Comparison of ENCODE assay signal across 1 cellular context in the genomic region with DNA sequence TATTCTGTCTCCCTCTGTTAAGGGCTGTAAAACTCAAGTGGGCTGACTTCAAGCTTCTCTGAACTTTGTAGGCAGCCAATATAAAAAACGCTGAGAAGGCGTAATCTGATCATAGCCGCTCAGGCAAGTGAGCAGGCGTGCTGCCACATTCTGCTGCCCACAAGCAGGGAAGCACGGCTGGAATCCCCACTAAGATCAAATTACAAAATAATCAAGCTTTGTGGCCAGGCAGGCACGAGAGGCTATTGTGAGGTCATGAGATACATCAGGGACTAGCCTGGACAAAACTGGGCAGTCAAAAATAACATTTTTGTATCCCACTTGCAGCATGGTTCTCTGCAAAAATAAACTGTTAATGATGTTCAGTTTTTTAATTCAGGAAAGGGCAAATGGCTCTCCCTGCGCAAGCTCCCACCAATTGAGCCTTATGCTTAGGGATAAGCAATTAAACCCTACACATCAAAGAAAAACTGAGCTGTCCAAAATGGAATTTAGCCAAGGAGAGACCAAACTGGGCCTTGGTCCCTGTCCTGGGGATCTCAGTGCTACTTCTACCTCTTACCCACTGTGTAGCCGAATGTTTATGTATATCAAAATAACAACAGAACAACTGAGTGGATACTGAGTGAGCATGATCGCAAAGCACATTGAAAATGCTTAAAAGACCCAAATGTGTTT.
A peak's percentile ranks its signal among the peaks of the same experiment; 100 is the strongest.
TF ChIP-seq lines count a peak whose summit lies in the region.

No MANE protein-coding gene starts in this region.

TF ChIP-seq in HepG2, 621 proteins besides CTCF, POLR2A, EP300 and RAD21 (continued from another document):
- TF ChIP-seq, protein P1, sequence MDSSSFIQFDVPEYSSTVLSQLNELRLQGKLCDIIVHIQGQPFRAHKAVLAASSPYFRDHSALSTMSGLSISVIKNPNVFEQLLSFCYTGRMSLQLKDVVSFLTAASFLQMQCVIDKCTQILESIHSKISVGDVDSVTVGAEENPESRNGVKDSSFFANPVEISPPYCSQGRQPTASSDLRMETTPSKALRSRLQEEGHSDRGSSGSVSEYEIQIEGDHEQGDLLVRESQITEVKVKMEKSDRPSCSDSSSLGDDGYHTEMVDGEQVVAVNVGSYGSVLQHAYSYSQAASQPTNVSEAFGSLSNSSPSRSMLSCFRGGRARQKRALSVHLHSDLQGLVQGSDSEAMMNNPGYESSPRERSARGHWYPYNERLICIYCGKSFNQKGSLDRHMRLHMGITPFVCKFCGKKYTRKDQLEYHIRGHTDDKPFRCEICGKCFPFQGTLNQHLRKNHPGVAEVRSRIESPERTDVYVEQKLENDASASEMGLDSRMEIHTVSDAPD (CRISPR knock-in tag; IDR thresholded peaks at IDR 0.05), result no peak
- no peak for TF ChIP-seq RAD51 (IDR thresholded peaks at IDR 0.05; ENCODE audit: borderline replicate concordance)
- TF ChIP-seq, protein P2, sequence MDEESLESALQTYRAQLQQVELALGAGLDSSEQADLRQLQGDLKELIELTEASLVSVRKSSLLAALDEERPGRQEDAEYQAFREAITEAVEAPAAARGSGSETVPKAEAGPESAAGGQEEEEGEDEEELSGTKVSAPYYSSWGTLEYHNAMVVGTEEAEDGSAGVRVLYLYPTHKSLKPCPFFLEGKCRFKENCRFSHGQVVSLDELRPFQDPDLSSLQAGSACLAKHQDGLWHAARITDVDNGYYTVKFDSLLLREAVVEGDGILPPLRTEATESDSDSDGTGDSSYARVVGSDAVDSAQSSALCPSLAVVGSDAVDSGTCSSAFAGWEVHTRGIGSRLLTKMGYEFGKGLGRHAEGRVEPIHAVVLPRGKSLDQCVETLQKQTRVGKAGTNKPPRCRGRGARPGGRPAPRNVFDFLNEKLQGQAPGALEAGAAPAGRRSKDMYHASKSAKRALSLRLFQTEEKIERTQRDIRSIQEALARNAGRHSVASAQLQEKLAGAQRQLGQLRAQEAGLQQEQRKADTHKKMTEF (CRISPR knock-in tag; IDR thresholded peaks at IDR 0.05), result peak; percentile 36; the same call in 1 of the 2 replicates
- TF ChIP-seq, protein P3, sequence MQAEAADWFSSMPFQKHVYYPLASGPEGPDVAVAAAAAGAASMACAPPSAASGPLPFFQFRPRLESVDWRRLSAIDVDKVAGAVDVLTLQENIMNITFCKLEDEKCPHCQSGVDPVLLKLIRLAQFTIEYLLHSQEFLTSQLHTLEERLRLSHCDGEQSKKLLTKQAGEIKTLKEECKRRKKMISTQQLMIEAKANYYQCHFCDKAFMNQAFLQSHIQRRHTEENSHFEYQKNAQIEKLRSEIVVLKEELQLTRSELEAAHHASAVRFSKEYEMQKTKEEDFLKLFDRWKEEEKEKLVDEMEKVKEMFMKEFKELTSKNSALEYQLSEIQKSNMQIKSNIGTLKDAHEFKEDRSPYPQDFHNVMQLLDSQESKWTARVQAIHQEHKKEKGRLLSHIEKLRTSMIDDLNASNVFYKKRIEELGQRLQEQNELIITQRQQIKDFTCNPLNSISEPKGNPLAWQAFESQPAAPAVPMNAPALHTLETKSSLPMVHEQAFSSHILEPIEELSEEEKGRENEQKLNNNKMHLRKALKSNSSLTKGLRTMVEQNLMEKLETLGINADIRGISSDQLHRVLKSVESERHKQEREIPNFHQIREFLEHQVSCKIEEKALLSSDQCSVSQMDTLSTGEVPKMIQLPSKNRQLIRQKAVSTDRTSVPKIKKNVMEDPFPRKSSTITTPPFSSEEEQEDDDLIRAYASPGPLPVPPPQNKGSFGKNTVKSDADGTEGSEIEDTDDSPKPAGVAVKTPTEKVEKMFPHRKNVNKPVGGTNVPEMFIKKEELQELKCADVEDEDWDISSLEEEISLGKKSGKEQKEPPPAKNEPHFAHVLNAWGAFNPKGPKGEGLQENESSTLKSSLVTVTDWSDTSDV (CRISPR knock-in tag; IDR thresholded peaks at IDR 0.05), result no peak
- TF ChIP-seq ZKSCAN1 (IDR thresholded peaks at IDR 0.05; ENCODE audit: low read length), result no peak
- peak; percentile 76 for TF ChIP-seq TEAD3 (CRISPR knock-in tag; optimal IDR thresholded peaks at IDR 0.05; ENCODE audit: borderline replicate concordance)
- no peak for TF ChIP-seq ATAD3A (CRISPR knock-in tag; IDR thresholded peaks at IDR 0.05)
- TF ChIP-seq, protein P4, sequence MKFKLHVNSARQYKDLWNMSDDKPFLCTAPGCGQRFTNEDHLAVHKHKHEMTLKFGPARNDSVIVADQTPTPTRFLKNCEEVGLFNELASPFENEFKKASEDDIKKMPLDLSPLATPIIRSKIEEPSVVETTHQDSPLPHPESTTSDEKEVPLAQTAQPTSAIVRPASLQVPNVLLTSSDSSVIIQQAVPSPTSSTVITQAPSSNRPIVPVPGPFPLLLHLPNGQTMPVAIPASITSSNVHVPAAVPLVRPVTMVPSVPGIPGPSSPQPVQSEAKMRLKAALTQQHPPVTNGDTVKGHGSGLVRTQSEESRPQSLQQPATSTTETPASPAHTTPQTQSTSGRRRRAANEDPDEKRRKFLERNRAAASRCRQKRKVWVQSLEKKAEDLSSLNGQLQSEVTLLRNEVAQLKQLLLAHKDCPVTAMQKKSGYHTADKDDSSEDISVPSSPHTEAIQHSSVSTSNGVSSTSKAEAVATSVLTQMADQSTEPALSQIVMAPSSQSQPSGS (CRISPR knock-in tag; IDR thresholded peaks at IDR 0.05), result no peak
- TF ChIP-seq BHLHE40 (IDR thresholded peaks at IDR 0.05; ENCODE audit: low read length), result peak; percentile 86
- no peak for TF ChIP-seq ZNF672 (CRISPR knock-in tag; IDR thresholded peaks at IDR 0.05)
- TF ChIP-seq RARA (CRISPR knock-in tag; IDR thresholded peaks at IDR 0.05), result peak; percentile 80
- TF ChIP-seq NR2F6 (IDR thresholded peaks at IDR 0.05), result no peak; the same call in 1 of the 2 replicates
- peak; percentile 68 for TF ChIP-seq NR2F6 (CRISPR knock-in tag; IDR thresholded peaks at IDR 0.05)
- peak; percentile 75 for TF ChIP-seq ZMYM4 (CRISPR knock-in tag; IDR thresholded peaks at IDR 0.05)
- no peak for TF ChIP-seq SOX13 (IDR thresholded peaks at IDR 0.05)
- peak in 1 of 2 experiments; percentile 91; a peak in 2 of 4 replicates for TF ChIP-seq SOX13 (CRISPR knock-in tag; conservative IDR thresholded peaks at IDR 0.05 in 1 of 2, IDR thresholded peaks at IDR 0.05 in 1 of 2)
- no peak for TF ChIP-seq JARID2 (CRISPR knock-in tag; IDR thresholded peaks at IDR 0.05; ENCODE audit: insufficient replicate concordance)
- 0 out of 2 replicates have a peak, but pooled peaks have one; percentile 24 for TF ChIP-seq HDAC2 (CRISPR knock-in tag; IDR thresholded peaks at IDR 0.05)
- no peak for TF ChIP-seq ZNF232 (CRISPR knock-in tag; IDR thresholded peaks at IDR 0.05; ENCODE audit: borderline replicate concordance)
- TF ChIP-seq, protein P5, sequence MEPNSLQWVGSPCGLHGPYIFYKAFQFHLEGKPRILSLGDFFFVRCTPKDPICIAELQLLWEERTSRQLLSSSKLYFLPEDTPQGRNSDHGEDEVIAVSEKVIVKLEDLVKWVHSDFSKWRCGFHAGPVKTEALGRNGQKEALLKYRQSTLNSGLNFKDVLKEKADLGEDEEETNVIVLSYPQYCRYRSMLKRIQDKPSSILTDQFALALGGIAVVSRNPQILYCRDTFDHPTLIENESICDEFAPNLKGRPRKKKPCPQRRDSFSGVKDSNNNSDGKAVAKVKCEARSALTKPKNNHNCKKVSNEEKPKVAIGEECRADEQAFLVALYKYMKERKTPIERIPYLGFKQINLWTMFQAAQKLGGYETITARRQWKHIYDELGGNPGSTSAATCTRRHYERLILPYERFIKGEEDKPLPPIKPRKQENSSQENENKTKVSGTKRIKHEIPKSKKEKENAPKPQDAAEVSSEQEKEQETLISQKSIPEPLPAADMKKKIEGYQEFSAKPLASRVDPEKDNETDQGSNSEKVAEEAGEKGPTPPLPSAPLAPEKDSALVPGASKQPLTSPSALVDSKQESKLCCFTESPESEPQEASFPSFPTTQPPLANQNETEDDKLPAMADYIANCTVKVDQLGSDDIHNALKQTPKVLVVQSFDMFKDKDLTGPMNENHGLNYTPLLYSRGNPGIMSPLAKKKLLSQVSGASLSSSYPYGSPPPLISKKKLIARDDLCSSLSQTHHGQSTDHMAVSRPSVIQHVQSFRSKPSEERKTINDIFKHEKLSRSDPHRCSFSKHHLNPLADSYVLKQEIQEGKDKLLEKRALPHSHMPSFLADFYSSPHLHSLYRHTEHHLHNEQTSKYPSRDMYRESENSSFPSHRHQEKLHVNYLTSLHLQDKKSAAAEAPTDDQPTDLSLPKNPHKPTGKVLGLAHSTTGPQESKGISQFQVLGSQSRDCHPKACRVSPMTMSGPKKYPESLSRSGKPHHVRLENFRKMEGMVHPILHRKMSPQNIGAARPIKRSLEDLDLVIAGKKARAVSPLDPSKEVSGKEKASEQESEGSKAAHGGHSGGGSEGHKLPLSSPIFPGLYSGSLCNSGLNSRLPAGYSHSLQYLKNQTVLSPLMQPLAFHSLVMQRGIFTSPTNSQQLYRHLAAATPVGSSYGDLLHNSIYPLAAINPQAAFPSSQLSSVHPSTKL (CRISPR knock-in tag; IDR thresholded peaks at IDR 0.05), result peak; percentile 89
- TF ChIP-seq CBFB (CRISPR knock-in tag; IDR thresholded peaks at IDR 0.05), result peak; percentile 45; the same call in 1 of the 2 replicates
